Comparison of ENCODE assay signal across 1 cellular context in genomic region chr14:99581371-99581770, GRCh38.
TF ChIP-seq lines count a peak whose summit lies in the region.

No MANE protein-coding gene starts in this region.

TF ChIP-seq in WTC11, 78 proteins besides CTCF, POLR2A, EP300 and RAD21 (continued from another document):
- no peak for TF ChIP-seq USF2 (CRISPR knock-in tag; IDR thresholded peaks at IDR 0.05)
- no peak for TF ChIP-seq ZNF121 (CRISPR knock-in tag; IDR thresholded peaks at IDR 0.05)
- TF ChIP-seq ARID4B (CRISPR knock-in tag; IDR thresholded peaks at IDR 0.05; ENCODE audit: borderline replicate concordance): no peak
- TF ChIP-seq ZSCAN18 (CRISPR knock-in tag; IDR thresholded peaks at IDR 0.05): no peak
